In the genomic region with DNA sequence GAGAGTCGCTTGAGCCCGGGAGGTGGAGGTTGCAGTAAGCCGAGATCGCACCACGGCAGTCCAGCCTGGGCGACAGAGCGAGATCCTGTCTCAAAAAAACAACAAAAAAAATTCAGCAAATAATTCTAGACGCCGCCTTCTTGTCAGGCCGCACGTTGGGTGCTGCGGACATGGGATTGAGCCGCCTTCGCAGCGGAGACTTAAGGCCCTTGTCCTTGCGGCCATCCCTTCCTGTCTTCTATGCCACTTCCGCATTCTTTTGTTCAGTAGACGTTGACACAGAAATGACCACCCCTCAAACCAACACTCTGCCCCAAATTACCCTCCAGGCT, we compare ENCODE assay signal across 7 cellular contexts. TPM values are rescaled to one million over a fixed set of nuclear protein-coding genes. Genes with fewer than 3 reads are reported as not detected.
DNase-seq lines count a peak whose midpoint lies in the region; ATAC-seq and TF ChIP-seq lines count a peak whose summit lies in the region.

No MANE protein-coding gene starts in this region.

- TF ChIP-seq CTCF in HFF-Myc (IDR thresholded peaks at IDR 0.05; ENCODE audit: low read depth, low read length, missing control alignments) = no peak
- TF ChIP-seq CTCF in GM13977 (IDR thresholded peaks at IDR 0.05; ENCODE audit: extremely low read depth, insufficient read depth, missing control alignments) = no peak
- TF ChIP-seq CTCF in PC-3 (conservative IDR thresholded peaks at IDR 0.05; ENCODE audit: low read depth, low read length) = no peak

- no peak overlapping the region for H2AFZ ChIP-seq in PC-3 (ENCODE audit: low read length)

- no TSS peak for BruUV-seq in PC-3 (replicated peaks; lab: Mats Ljungman, UMichigan)

- peak overlapping the region; percentile 87 for H3K4me3 ChIP-seq in HFF-Myc (replicated peaks; ENCODE audit: low read depth, low read length)
- peak overlapping the region; percentile 79 to 89 for H3K4me3 ChIP-seq in mucosa of rectum (ENCODE audit: low read length in 2 of 2)
- no peak overlapping the region for H3K4me3 ChIP-seq in PC-3 (ENCODE audit: low read length)

- CTCF ChIA-PET in PC-3 (lab: Charles Lee) = no interaction called here

- H3K9ac ChIP-seq in mucosa of rectum (ENCODE audit: low read depth in 1 of 2, low read length in 2 of 2) (peak overlapping the region; percentile 60 to 82), PC-3 (ENCODE audit: low read length) (no peak overlapping the region)

- H3K4me1 ChIP-seq in mucosa of rectum (ENCODE audit: control insufficient read depth in 2 of 2, insufficient read depth in 2 of 2, low read length in 2 of 2) (peaks cover 11 to 27% of the 10 kb centered on the region in 2 donors), PC-3 (ENCODE audit: insufficient read depth, low read length) (no peaks in the 10 kb centered on the region)

- peak; percentile 40 for ATAC-seq in GM18511 (IDR thresholded peaks at IDR 0.05; ENCODE audit: unreplicated experiment)
- ATAC-seq in PC-3 = no peak

- H3F3A ChIP-seq in PC-3 (ENCODE audit: low read length, unreplicated experiment) = no peaks in the 10 kb centered on the region

- H3K27ac ChIP-seq in cingulate gyrus (ENCODE audit: low read depth, low read length) = peak overlapping the region; percentile 77
- H3K27ac ChIP-seq in mucosa of rectum (ENCODE audit: low read depth in 2 of 2, low read length in 2 of 2) = peak overlapping the region; percentile 80 to 88
- no peak overlapping the region for H3K27ac ChIP-seq in PC-3 (ENCODE audit: low read length)

- no peaks in the 10 kb centered on the region for H3K27me3 ChIP-seq in mucosa of rectum (ENCODE audit: control insufficient read depth in 2 of 2, insufficient read depth in 2 of 2, low read length in 2 of 2)
- no peaks in the 10 kb centered on the region for H3K27me3 ChIP-seq in PC-3 (ENCODE audit: low read length)

- no peaks in the 10 kb centered on the region for H3K79me2 ChIP-seq in PC-3 (ENCODE audit: low read length)

- H3K9me3 ChIP-seq in mucosa of rectum (ENCODE audit: control insufficient read depth in 2 of 2, low read length in 2 of 2) (no peaks in the 10 kb centered on the region), PC-3 (ENCODE audit: low read length) (no peaks in the 10 kb centered on the region)

- intact Hi-C loops in PC-3 (cut with micrococcal nuclease) = no loop called here

- in situ Hi-C loops in GM13977 (cut with MboI; ENCODE audit: low pct_unique_long_range_greater_than_20kb, low sequenced_read_pairs, unreplicated experiment) = no loop called here

- DNase-seq in HFF-Myc (ENCODE audit: extremely low read depth, low read depth) (no peak), NOMO-1 treated with dmso at 0.1 percent for 144 hours (lab: John Stamatoyannopoulos, UW; ENCODE audit: unreplicated experiment) (peak; percentile 75), GM13977 (ENCODE audit: low spot score) (no peak), PC-3 (no peak)

- no peaks in the 10 kb centered on the region for H3K9me2 ChIP-seq in PC-3 (replicated peaks; ENCODE audit: low read length)

- no peaks in the 10 kb centered on the region for H4K20me1 ChIP-seq in PC-3 (ENCODE audit: low read length)

- H3K36me3 ChIP-seq in mucosa of rectum (ENCODE audit: control insufficient read depth in 2 of 2, insufficient read depth in 2 of 2, low read length in 2 of 2) (peaks cover 7 to 18% of the 10 kb centered on the region in 2 donors), PC-3 (ENCODE audit: low read depth, low read length) (no peaks in the 10 kb centered on the region)

- POLR2A ChIA-PET in PC-3 (lab: Charles Lee; ENCODE audit: unreplicated experiment) = no interaction called here

- no peak overlapping the region for H3K4me2 ChIP-seq in PC-3 (ENCODE audit: low read length)

RNA-seq across cellular contexts. Expression of gene PTPN18, which starts 15.8 kb away (rescaled TPM):
- total RNA-seq in PC-3 (2014; rRNA removed) = 27.1 and 33.5 TPM in 2 replicates

RNA-seq across cellular contexts. Expression of gene IMP4, which starts 29.0 kb away (rescaled TPM):
- 203 and 207 TPM in 2 replicates for total RNA-seq in PC-3 (2014; rRNA removed)
